1 cellular context compared by ENCODE assay signal in genomic region chr19:489418-490196, GRCh38.
TF ChIP-seq lines count a peak whose summit lies in the region.

No MANE protein-coding gene starts in this region.

TF ChIP-seq in HepG2, 621 proteins besides CTCF, POLR2A, EP300 and RAD21 (continued from another document):
- TF ChIP-seq SKIL (CRISPR knock-in tag; IDR thresholded peaks at IDR 0.05; ENCODE audit: borderline replicate concordance) = peak; percentile 65
- TF ChIP-seq PATZ1 (CRISPR knock-in tag; IDR thresholded peaks at IDR 0.05) = peak; percentile 53; the same call in 1 of the 2 replicates
- TF ChIP-seq ZNF552 (CRISPR knock-in tag; IDR thresholded peaks at IDR 0.05; ENCODE audit: borderline replicate concordance) = 0 out of 2 replicates have a peak, but pooled peaks have one; percentile 11
- TF ChIP-seq ZNF589 (CRISPR knock-in tag; conservative IDR thresholded peaks at IDR 0.05) = 0 out of 2 replicates have a peak, but pooled peaks have one; percentile 71
- TF ChIP-seq DMTF1 (CRISPR knock-in tag; IDR thresholded peaks at IDR 0.05) = 0 out of 2 replicates have a peak, but pooled peaks have one; percentile 24
- TF ChIP-seq, protein P1, sequence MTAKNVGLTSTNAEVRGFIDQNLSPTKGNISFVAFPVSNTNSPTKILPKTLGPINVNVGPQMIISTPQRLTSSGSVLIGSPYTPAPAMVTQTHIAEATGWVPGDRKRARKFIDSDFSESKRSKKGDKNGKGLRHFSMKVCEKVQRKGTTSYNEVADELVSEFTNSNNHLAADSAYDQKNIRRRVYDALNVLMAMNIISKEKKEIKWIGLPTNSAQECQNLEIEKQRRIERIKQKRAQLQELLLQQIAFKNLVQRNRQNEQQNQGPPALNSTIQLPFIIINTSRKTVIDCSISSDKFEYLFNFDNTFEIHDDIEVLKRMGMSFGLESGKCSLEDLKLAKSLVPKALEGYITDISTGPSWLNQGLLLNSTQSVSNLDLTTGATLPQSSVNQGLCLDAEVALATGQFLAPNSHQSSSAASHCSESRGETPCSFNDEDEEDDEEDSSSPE (CRISPR knock-in tag; IDR thresholded peaks at IDR 0.05) = 0 out of 2 replicates have a peak, but pooled peaks have one; percentile 22
- TF ChIP-seq, protein P2, sequence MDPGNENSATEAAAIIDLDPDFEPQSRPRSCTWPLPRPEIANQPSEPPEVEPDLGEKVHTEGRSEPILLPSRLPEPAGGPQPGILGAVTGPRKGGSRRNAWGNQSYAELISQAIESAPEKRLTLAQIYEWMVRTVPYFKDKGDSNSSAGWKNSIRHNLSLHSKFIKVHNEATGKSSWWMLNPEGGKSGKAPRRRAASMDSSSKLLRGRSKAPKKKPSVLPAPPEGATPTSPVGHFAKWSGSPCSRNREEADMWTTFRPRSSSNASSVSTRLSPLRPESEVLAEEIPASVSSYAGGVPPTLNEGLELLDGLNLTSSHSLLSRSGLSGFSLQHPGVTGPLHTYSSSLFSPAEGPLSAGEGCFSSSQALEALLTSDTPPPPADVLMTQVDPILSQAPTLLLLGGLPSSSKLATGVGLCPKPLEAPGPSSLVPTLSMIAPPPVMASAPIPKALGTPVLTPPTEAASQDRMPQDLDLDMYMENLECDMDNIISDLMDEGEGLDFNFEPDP (CRISPR knock-in tag; conservative IDR thresholded peaks at IDR 0.05) = 0 out of 2 replicates have a peak, but pooled peaks have one; percentile 94
- TF ChIP-seq PRPF4 (IDR thresholded peaks at IDR 0.05; ENCODE audit: low read depth, low read length, poor library complexity, severe bottlenecking) = no peak
- no peak for TF ChIP-seq CCAR2 (optimal IDR thresholded peaks at IDR 0.05; ENCODE audit: low read depth, low read length)
- TF ChIP-seq HDAC1 (CRISPR knock-in tag; IDR thresholded peaks at IDR 0.05) = peak; percentile 30; the same call in 1 of the 2 replicates
- TF ChIP-seq, protein P3, sequence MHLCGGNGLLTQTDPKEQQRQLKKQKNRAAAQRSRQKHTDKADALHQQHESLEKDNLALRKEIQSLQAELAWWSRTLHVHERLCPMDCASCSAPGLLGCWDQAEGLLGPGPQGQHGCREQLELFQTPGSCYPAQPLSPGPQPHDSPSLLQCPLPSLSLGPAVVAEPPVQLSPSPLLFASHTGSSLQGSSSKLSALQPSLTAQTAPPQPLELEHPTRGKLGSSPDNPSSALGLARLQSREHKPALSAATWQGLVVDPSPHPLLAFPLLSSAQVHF (CRISPR knock-in tag; IDR thresholded peaks at IDR 0.05) = peak; percentile 68; the same call in 1 of the 2 replicates
- no peak for TF ChIP-seq KDM5A (IDR thresholded peaks at IDR 0.05; ENCODE audit: borderline replicate concordance, low read length)
- peak in 1 of 2 experiments; percentile 3; a peak in 1 of 4 replicates for TF ChIP-seq NR2F1 (CRISPR knock-in tag; IDR thresholded peaks at IDR 0.05)
- TF ChIP-seq MTA1 (CRISPR knock-in tag; IDR thresholded peaks at IDR 0.05; ENCODE audit: borderline replicate concordance) = 0 out of 2 replicates have a peak, but pooled peaks have one; percentile 20
- TF ChIP-seq KDM6A (CRISPR knock-in tag; IDR thresholded peaks at IDR 0.05; ENCODE audit: low read depth) = no peak
- TF ChIP-seq ZNF501 (CRISPR knock-in tag; IDR thresholded peaks at IDR 0.05) = peak; percentile 60; the same call in 1 of the 2 replicates
- 0 out of 2 replicates have a peak, but pooled peaks have one; percentile 33 for TF ChIP-seq ZNF772 (CRISPR knock-in tag; IDR thresholded peaks at IDR 0.05)
- peak; percentile 3; the same call in 1 of the 2 replicates for TF ChIP-seq ARNT2 (CRISPR knock-in tag; IDR thresholded peaks at IDR 0.05; ENCODE audit: low read depth)
- peak; percentile 92 for TF ChIP-seq ZC3H13 (CRISPR knock-in tag; IDR thresholded peaks at IDR 0.05)
- TF ChIP-seq, protein P4, sequence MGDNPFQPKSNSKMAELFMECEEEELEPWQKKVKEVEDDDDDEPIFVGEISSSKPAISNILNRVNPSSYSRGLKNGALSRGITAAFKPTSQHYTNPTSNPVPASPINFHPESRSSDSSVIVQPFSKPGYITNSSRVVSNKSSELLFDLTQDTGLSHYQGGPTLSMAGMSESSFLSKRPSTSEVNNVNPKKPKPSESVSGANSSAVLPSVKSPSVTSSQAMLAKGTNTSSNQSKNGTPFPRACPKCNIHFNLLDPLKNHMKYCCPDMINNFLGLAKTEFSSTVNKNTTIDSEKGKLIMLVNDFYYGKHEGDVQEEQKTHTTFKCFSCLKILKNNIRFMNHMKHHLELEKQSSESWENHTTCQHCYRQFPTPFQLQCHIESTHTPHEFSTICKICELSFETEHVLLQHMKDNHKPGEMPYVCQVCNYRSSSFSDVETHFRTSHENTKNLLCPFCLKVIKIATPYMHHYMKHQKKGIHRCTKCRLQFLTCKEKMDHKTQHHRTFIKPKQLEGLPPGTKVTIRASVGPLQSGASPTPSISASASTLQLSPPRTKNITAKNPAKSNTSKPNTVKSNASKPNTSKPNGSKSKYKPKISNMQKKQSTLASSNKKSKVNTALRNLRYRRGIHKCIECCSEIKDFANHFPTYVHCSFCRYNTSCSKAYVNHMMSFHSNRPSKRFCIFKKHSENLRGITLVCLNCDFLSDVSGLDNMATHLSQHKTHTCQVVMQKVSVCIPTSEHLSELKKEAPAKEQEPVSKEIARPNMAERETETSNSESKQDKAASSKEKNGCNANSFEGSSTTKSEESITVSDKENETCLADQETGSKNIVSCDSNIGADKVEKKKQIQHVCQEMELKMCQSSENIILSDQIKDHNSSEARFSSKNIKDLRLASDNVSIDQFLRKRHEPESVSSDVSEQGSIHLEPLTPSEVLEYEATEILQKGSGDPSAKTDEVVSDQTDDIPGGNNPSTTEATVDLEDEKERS (CRISPR knock-in tag; IDR thresholded peaks at IDR 0.05) = no peak
- TF ChIP-seq ZNF891 (CRISPR knock-in tag; IDR thresholded peaks at IDR 0.05) = peak; percentile 43; the same call in 1 of the 2 replicates
- TF ChIP-seq ZNF615 (CRISPR knock-in tag; IDR thresholded peaks at IDR 0.05; ENCODE audit: borderline replicate concordance) = 0 out of 2 replicates have a peak, but pooled peaks have one; percentile 88
- peak; percentile 16; the same call in 1 of the 2 replicates for TF ChIP-seq ZBTB38 (CRISPR knock-in tag; IDR thresholded peaks at IDR 0.05)
